In the genomic region with DNA sequence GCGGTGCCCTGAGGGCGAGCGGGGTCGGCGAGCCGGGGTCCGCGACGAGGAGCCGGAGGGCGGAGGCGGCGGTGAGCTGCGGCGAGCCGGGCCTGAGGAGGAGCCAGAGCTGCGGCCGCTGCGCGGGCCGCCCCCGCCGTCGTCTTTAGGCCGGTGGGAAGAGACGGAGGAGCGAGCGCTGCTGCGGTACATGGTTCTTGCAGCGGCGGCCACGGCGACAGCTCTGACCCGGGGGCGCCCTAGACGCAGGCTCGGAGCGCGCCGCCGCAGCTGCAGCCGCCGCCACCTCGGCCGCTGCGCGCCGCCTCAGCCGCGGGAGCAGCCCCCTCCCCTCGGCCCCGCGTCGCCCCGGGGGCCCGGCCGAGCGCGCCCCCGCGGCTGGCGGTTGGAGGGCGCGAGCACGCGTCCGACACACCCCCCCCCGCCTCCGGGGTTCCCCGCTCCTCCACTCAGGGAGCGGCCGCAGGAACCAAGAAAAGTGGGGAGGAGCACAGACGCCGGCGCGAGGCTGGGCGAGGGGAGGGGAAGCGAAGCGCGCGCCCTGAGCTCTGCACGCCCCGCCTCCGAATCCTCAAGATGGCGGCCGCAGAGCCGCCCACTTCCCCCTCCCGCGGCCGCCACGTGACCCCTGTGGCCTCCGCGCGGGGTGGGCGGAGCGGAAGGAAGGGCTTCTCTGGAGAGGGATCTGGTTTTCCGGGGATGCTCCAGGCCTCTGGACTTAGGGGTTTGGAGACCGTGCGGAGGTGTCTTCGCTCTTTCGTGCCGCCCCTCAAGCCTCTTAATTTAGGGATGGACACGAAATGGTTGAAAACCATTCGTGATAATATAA, we compare ENCODE assay signal across 8 cellular contexts. TPM values are rescaled to one million over a fixed set of nuclear protein-coding genes. Genes with fewer than 3 reads are reported as not detected.
DNase-seq lines count a peak whose midpoint lies in the region; ATAC-seq and TF ChIP-seq lines count a peak whose summit lies in the region.

TSS of gene ZNF318 (minus strand) at position 474 of the 829 bp plus-strand sequence. CDS start at position 192, 282 bp downstream.

- peak within 1 kb of the TSS; percentile 77 for H3K4me3 ChIP-seq in AG10803 (ENCODE audit: low read length)

- TF ChIP-seq POLR2A in GM19099 (IDR thresholded peaks at IDR 0.05; ENCODE audit: extremely low read depth, insufficient read length, low read depth) = peak; percentile 60

- peak; percentile 96 for DNase-seq in AG10803 (ENCODE audit: low read depth)
- peak; percentile 91 for DNase-seq in NCI-H460 (ENCODE audit: extremely low read depth, low read depth)
- DNase-seq in cerebellar cortex (ENCODE audit: low spot score) = peak; percentile 97
- peak; percentile 98 for DNase-seq in islet precursor cell
- peak; percentile 91 for DNase-seq in stimulated activated CD4-positive, alpha-beta T cell treated with anti-CD3 and anti-CD28 coated beads, Interleukin-12 subunit alpha, Interleukin-12 subunit beta, amount 100 ng/mL, for 4 hours

- TF ChIP-seq CTCF in AG10803 (conservative IDR thresholded peaks at IDR 0.05; ENCODE audit: low read length) = no peak

- ATAC-seq in HG03378 (IDR thresholded peaks at IDR 0.05; ENCODE audit: unreplicated experiment) = peak; percentile 59
- peak; percentile 96 for ATAC-seq in activated CD4-positive, CD25-positive, alpha-beta regulatory T cell treated with anti-CD3 and anti-CD28 coated beads, Interleukin-2, amount 50 U/mL, for 24 hours

RNA-seq across cellular contexts. Expression of gene ZNF318, which starts in this region (rescaled TPM):
- total RNA-seq in NCI-H460 (2014; rRNA removed; shearing (Covaris generic)) = 6.0 and 6.6 TPM in 2 replicates
- 0.92 and 1.5 TPM in 2 replicates for polyA plus RNA-seq in NCI-H460 (2014; cell fraction: nucleus; rRNA removed)

Comparison
In these comparisons a context has a peak if more than half of its experiments do, and no peak if none do; other contexts are left out.
1. Peak in every context shown above with its lines: DNase-seq, ATAC-seq and H3K4me3 ChIP-seq.